ENCODE assay signal across 12 cellular contexts in genomic region chr5:114412509-114413171, GRCh38. TPM values are rescaled to one million over a fixed set of nuclear protein-coding genes. Genes with fewer than 3 reads are reported as not detected.
DNase-seq lines count a peak whose midpoint lies in the region; ATAC-seq and TF ChIP-seq lines count a peak whose summit lies in the region.
"Had no signal": no experiment of that assay in that cellular context is flagged by ENCODE, and none has a peak within 500 bp of the region (broad histone marks: within the 10 kb centered on the region; RNA-seq: fewer than 3 reads in every experiment).

No MANE protein-coding gene starts in this region.

- no TSS peak for BruUV-seq in A673 (replicated peaks; lab: Mats Ljungman, UMichigan)

- TF ChIP-seq CTCF in A673 (conservative IDR thresholded peaks at IDR 0.05; ENCODE audit: low read depth, low read length): no peak

- no peaks in the 10 kb centered on the region for H3K27me3 ChIP-seq in A673 (replicated peaks; ENCODE audit: insufficient read depth, low read depth, low read length, poor library complexity)

- H3K27me3 Mint-ChIP-seq in T-helper 17 cell: no peaks in the 10 kb centered on the region

- in situ Hi-C loops in SK-MEL-5 (cut with HindIII; ENCODE audit: low pct_unique_long_range_greater_than_20kb, low sequenced_read_pairs): no loop called here

- peak; percentile 22 to 33 for DNase-seq in AML-193 (lab: John Stamatoyannopoulos, UW)
- peak; percentile 28 for DNase-seq in SK-MEL-5 (ENCODE audit: low read depth, low spot score)
- peak; percentile 77 for DNase-seq in foreskin melanocyte
- DNase-seq in putamen (ENCODE audit: low spot score): no peak
- DNase-seq in superior temporal gyrus (ENCODE audit: extremely low spot score): no peak
- no peak for DNase-seq in T-helper 17 cell
- DNase-seq in A673 (ENCODE audit: low spot score): no peak
- DNase-seq: dermis blood vessel endothelial cell, NCI-H1048 had no signal

- H3K36me3 ChIP-seq in A673 (ENCODE audit: insufficient read depth, low read length, poor library complexity, severe bottlenecking): no peaks in the 10 kb centered on the region

- intact Hi-C loops in A673 (cut with micrococcal nuclease; ENCODE audit: unreplicated experiment): no loop called here

- ATAC-seq in HG03520 (IDR thresholded peaks at IDR 0.05; ENCODE audit: unreplicated experiment) (peak; percentile 52), T-helper 17 cell (no peak)
- ATAC-seq: Panc1 had no signal

- H3K9me3 ChIP-seq in T-helper 17 cell (ENCODE audit: control insufficient read depth, low read length, poor library complexity, severe bottlenecking): no peaks in the 10 kb centered on the region
- no peaks in the 10 kb centered on the region for H3K9me3 ChIP-seq in A673 (ENCODE audit: low read depth, low read length, poor library complexity, severe bottlenecking)

- H3K4me1 ChIP-seq in A673 (ENCODE audit: insufficient read depth, low read length, poor library complexity, severe bottlenecking): no peaks in the 10 kb centered on the region

- no peaks in the 10 kb centered on the region for H3K36me3 Mint-ChIP-seq in T-helper 17 cell (ENCODE audit: low read depth)
- H3K36me3 Mint-ChIP-seq: CD14-positive monocyte had no signal

- no peak overlapping the region for H3K27ac ChIP-seq in A673 (ENCODE audit: low read depth, low read length, poor library complexity, severe bottlenecking)

- CTCF ChIA-PET in A673 (lab: Charles Lee): interaction anchor here (0.6 kb wide), 1 partner anchor 49 kb away, joined by 3 read pairs; no protein-coding TSS in a partner anchor

- H3K4me3 Mint-ChIP-seq in T-helper 17 cell: no peak overlapping the region
- H3K4me3 Mint-ChIP-seq: CD14-positive monocyte had no signal

- no peak overlapping the region for H3K4me3 ChIP-seq in A673 (ENCODE audit: low read depth, low read length, poor library complexity, severe bottlenecking)

- H3K4me1 Mint-ChIP-seq in T-helper 17 cell: no peaks in the 10 kb centered on the region
- H3K4me1 Mint-ChIP-seq: CD14-positive monocyte had no signal

- no peak overlapping the region for H3K27ac Mint-ChIP-seq in T-helper 17 cell

- POLR2A ChIA-PET in A673 (lab: Charles Lee; ENCODE audit: low non-redundant PET): no interaction called here

RNA-seq across cellular contexts. Expression of gene KCNN2, which starts 50.8 kb away (rescaled TPM):
- total RNA-seq in SK-MEL-5 (2014; rRNA removed; shearing (Covaris generic)): 15.8 and 16.0 TPM in 2 replicates
- polyA plus RNA-seq in SK-MEL-5 (2015; cell fraction: cytosol; rRNA removed): 24.8 and 34.0 TPM in 2 replicates
- polyA plus RNA-seq in SK-MEL-5 (2015; cell fraction: nucleus; rRNA removed): 35.6 and 47.0 TPM in 2 replicates
- total RNA-seq in T-helper 17 cell (not detected), A673 (2021) (0.17 and 0.28 TPM in 2 replicates)
- polyA plus RNA-seq: CD14-positive monocyte had no signal

Comparison
In these comparisons a context has a peak if more than half of its experiments do, and no peak if none do; other contexts are left out.
1. DNase-seq: peak in AML-193 (2 of 2), SK-MEL-5 (single experiment) and foreskin melanocyte (single experiment); none in putamen (single experiment), superior temporal gyrus (single experiment), T-helper 17 cell (0 of 3) and A673 (single experiment).
2. RNA of gene KCNN2, which starts 50.8 kb away (total RNA-seq): 15.8 to 16.0 TPM in SK-MEL-5; 0.17 to 0.28 TPM in A673 and not detected in T-helper 17 cell; every median in the first group is over 10 times any median in the second.